Comparison of ENCODE assay signal across 32 cellular contexts in the genomic region with DNA sequence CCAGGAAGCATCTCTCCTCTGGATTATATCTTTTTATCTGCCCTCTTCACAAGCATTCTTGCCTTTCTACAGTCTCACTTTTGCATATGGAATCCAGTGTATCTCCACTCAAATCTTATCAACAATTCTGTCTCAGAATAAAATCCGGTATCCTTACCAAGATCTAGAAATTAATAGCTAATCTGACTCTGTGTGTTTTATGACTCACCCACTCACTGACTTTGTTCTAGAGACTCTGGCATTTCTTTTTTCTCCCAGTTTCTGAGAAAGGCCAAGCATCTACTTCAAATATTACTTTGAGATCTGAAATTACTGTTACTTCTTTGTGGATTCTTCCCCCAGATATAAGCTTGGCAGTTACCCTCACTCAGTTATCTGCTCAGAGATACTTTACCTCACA.
"Had no signal": no experiment of that assay in that cellular context is flagged by ENCODE, and none has a peak within 500 bp of the region (broad histone marks: within the 10 kb centered on the region; RNA-seq: fewer than 3 reads in every experiment).

No MANE protein-coding gene starts in this region.

- H3K27me3 ChIP-seq: colonic mucosa, gastrocnemius medialis, heart left ventricle, hepatocyte, right atrium auricular region, suprapubic skin, transverse colon, upper lobe of right lung, uterus had no signal

- H3K4me1 Mint-ChIP-seq: mesothelial cell of epicardium; naive B cell; neural crest cell; stimulated activated naive CD8-positive, alpha-beta T cell treated with anti-CD3 and anti-CD28 coated beads, Interleukin-15, amount 100 ng/mL, for 72 hours had no signal

- ATAC-seq: esophagus mucosa; gastrocnemius medialis; heart left ventricle; left lobe of liver; mucosa of descending colon; natural killer cell treated with Interleukin-12 subunit alpha and Interleukin-12 subunit beta and Interleukin-15 and Interleukin-18, amount 100 ng/mL, for 72 hours; sciatic nerve; stimulated activated naive CD8-positive, alpha-beta T cell treated with anti-CD3 and anti-CD28 coated beads, Interleukin-15, amount 100 ng/mL, for 72 hours; upper lobe of right lung had no signal

- DNase-seq: colonic mucosa; effector CD8-positive, alpha-beta T cell; endodermal cell; foreskin fibroblast; gastrocnemius medialis; heart left ventricle; mesenchymal stem cell; mucosa of descending colon; naive B cell; stimulated activated CD4-positive, alpha-beta T cell treated with anti-CD3 and anti-CD28 coated beads, Interleukin-12 subunit alpha, Interleukin-12 subunit beta, amount 100 ng/mL, for 4 hours; stimulated activated CD4-positive, alpha-beta T cell treated with anti-CD3 and anti-CD28 coated beads, Interleukin-1b, Interleukin-23, amount 100 ng/mL, for 48 hours; stimulated activated CD4-positive, alpha-beta T cell treated with anti-CD3 and anti-CD28 coated beads, Interleukin-4, amount 100 ng/mL, for 1 hour; stimulated activated CD8-positive, alpha-beta memory T cell treated with anti-CD3 and anti-CD28 coated beads, Interleukin-4, amount 100 ng/mL, for 48 hours; stimulated activated naive CD4-positive, alpha-beta T cell; stimulated activated naive CD8-positive, alpha-beta T cell treated with anti-CD3 and anti-CD28 coated beads, Interleukin-15, amount 100 ng/mL, for 72 hours; transverse colon; upper lobe of right lung; uterus had no signal

- H3K27me3 Mint-ChIP-seq: dendritic cell treated with granulocyte-macrophage colony-stimulating factor and Interleukin-4, amounts not matched to agents 40 ng/mL and 50 ng/mL, for 4 days; naive B cell; natural killer cell treated with Interleukin-12 subunit alpha and Interleukin-12 subunit beta and Interleukin-15 and Interleukin-18, amount 100 ng/mL, for 72 hours; progenitor cell of endocrine pancreas; stimulated activated naive CD8-positive, alpha-beta T cell treated with anti-CD3 and anti-CD28 coated beads, Interleukin-15, amount 100 ng/mL, for 72 hours had no signal

- H3K9me3 Mint-ChIP-seq: endodermal cell, mesothelial cell of epicardium, neural crest cell had no signal

- H3K27ac Mint-ChIP-seq: dendritic cell treated with granulocyte-macrophage colony-stimulating factor and Interleukin-4, amounts not matched to agents 40 ng/mL and 50 ng/mL, for 4 days; endodermal cell; mesothelial cell of epicardium; naive B cell; natural killer cell treated with Interleukin-12 subunit alpha and Interleukin-12 subunit beta and Interleukin-15 and Interleukin-18, amount 100 ng/mL, for 72 hours; progenitor cell of endocrine pancreas; stimulated activated naive CD8-positive, alpha-beta T cell treated with anti-CD3 and anti-CD28 coated beads, Interleukin-15, amount 100 ng/mL, for 72 hours had no signal

- H3K4me3 ChIP-seq: colonic mucosa, gastrocnemius medialis, heart left ventricle, hepatocyte, mucosa of descending colon, right atrium auricular region, smooth muscle cell, suprapubic skin, transverse colon, upper lobe of right lung, uterus had no signal

- H3K4me1 ChIP-seq: colonic mucosa, gastrocnemius medialis, heart left ventricle, parathyroid adenoma, right atrium auricular region, suprapubic skin, transverse colon, upper lobe of right lung, uterus had no signal

- H3K4me3 Mint-ChIP-seq: dendritic cell treated with granulocyte-macrophage colony-stimulating factor and Interleukin-4, amounts not matched to agents 40 ng/mL and 50 ng/mL, for 4 days; endodermal cell; mesothelial cell of epicardium; naive B cell; natural killer cell treated with Interleukin-12 subunit alpha and Interleukin-12 subunit beta and Interleukin-15 and Interleukin-18, amount 100 ng/mL, for 72 hours; neural crest cell; stimulated activated naive CD8-positive, alpha-beta T cell treated with anti-CD3 and anti-CD28 coated beads, Interleukin-15, amount 100 ng/mL, for 72 hours had no signal

- H3K9me3 ChIP-seq: colonic mucosa, gastrocnemius medialis, heart left ventricle, mucosa of descending colon, right atrium auricular region, suprapubic skin, transverse colon, upper lobe of right lung, uterus had no signal

- H3K36me3 Mint-ChIP-seq: mesothelial cell of epicardium; naive B cell; natural killer cell treated with Interleukin-12 subunit alpha and Interleukin-12 subunit beta and Interleukin-15 and Interleukin-18, amount 100 ng/mL, for 72 hours had no signal

- H3K27ac ChIP-seq: colonic mucosa, epithelial cell of prostate, gastrocnemius medialis, heart left ventricle, hepatocyte, parathyroid adenoma, right atrium auricular region, suprapubic skin, transverse colon, upper lobe of right lung, uterus had no signal

- H3K36me3 ChIP-seq: colonic mucosa, gastrocnemius medialis, heart left ventricle, right atrium auricular region, suprapubic skin, transverse colon, upper lobe of right lung, uterus had no signal
